ENCODE assay signal across 15 cellular contexts in the genomic region with DNA sequence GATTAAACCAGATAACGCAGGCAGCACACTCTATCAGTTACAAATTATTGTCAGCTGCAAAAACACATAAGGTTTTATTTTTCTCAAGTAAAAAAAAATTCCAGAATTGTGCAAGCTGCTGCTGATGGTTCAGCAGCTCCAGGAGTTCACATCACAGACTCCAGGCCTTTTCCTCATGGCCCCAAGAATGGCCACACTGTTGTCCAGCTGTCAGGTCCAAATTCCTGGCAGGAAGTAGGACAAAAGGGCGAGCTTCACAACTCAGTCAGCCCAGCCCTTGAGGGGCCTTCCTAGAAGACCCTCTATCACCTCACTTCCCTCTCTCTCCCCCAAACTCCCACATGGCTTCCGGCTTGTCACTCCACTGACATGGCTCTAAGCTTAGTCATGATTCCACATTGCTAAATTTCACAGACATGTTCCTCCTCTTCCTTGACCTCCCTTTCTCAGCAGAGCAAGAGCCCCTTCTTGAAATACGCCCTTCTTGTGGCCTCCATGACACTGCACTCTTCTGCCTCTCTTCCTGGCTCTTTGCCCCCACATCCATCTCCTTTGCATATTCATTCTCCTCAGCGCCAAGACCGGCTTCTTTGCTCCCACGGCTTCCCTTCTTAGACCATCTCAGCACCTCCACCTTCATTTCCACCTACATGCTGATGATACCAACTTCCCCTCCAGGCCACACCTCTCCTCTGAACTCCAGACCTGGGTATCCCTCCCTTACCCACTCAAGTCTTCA. TPM values are rescaled to one million over a fixed set of nuclear protein-coding genes. Genes with fewer than 3 reads are reported as not detected.
DNase-seq lines count a peak whose midpoint lies in the region; ATAC-seq, FAIRE-seq and TF ChIP-seq lines count a peak whose summit lies in the region.
"Had no signal": no experiment of that assay in that cellular context is flagged by ENCODE, and none has a peak within 500 bp of the region (broad histone marks: within the 10 kb centered on the region; RNA-seq: fewer than 3 reads in every experiment).

No MANE protein-coding gene starts in this region.

- H3K18ac ChIP-seq in mesenchymal stem cell (ENCODE audit: low read depth in 1 of 2, low read length in 2 of 2) = peak overlapping the region in 1 of 2 experiments; percentile 47

- no peaks in the 10 kb centered on the region for H3K79me2 ChIP-seq in endothelial cell of umbilical vein (ENCODE audit: control insufficient read depth, insufficient read depth, low read length)

- TF ChIP-seq CTCF in endothelial cell of umbilical vein (IDR thresholded peaks at IDR 0.05; ENCODE audit: extremely low read depth in 1 of 2, insufficient read depth in 1 of 2, low read depth in 1 of 2, low read length in 2 of 2) = no peak
- TF ChIP-seq CTCF in uterus (IDR thresholded peaks at IDR 0.05) = no peak
- TF ChIP-seq CTCF in transverse colon (IDR thresholded peaks at IDR 0.05) = no peak

- ATAC-seq in GM19455 (IDR thresholded peaks at IDR 0.05; ENCODE audit: unreplicated experiment) = no peak
- ATAC-seq in HG02938 (IDR thresholded peaks at IDR 0.05; ENCODE audit: unreplicated experiment) = no peak
- ATAC-seq: stimulated activated naive CD8-positive, alpha-beta T cell treated with anti-CD3 and anti-CD28 coated beads, Interleukin-15, Interleukin-2, amounts not matched to agents 100 U/mL and 50 U/mL, for 24 hours had no signal

- no peak overlapping the region for H2BK12ac ChIP-seq in mesenchymal stem cell (ENCODE audit: low read length in 2 of 2)

- BruUV-seq in endothelial cell of umbilical vein (replicated peaks; lab: Mats Ljungman, UMichigan) = no TSS peak

- no peak overlapping the region for H2AK5ac ChIP-seq in mesenchymal stem cell (ENCODE audit: low read length, severe bottlenecking)

- no peaks in the 10 kb centered on the region for H3K9me3 ChIP-seq in endothelial cell of umbilical vein (replicated peaks; ENCODE audit: control insufficient read depth, insufficient read depth, low read length)
- no peaks in the 10 kb centered on the region for H3K9me3 ChIP-seq in mesenchymal stem cell (ENCODE audit: control insufficient read depth, low read length)
- H3K9me3 ChIP-seq in uterus = no peaks in the 10 kb centered on the region
- H3K9me3 ChIP-seq in transverse colon = no peaks in the 10 kb centered on the region

- no peak overlapping the region for H4K91ac ChIP-seq in mesenchymal stem cell (ENCODE audit: low read length)

- H2AFZ ChIP-seq in endothelial cell of umbilical vein (ENCODE audit: low read depth, low read length) (peak overlapping the region; percentile 11), mesenchymal stem cell (ENCODE audit: low read depth, low read length) (no peak overlapping the region)

- H3K79me1 ChIP-seq in mesenchymal stem cell (replicated peaks; ENCODE audit: low read length, poor library complexity, severe bottlenecking) = no peaks in the 10 kb centered on the region

- no peak for TF ChIP-seq EP300 in transverse colon (IDR thresholded peaks at IDR 0.05; ENCODE audit: low read depth)

- no peak overlapping the region for H3K4ac ChIP-seq in mesenchymal stem cell (ENCODE audit: low read depth in 1 of 2, low read length in 2 of 2)

- intact Hi-C loops in endothelial cell of umbilical vein (cut with micrococcal nuclease) (no loop called here), uterus (cut with DNase I; ENCODE audit: low total_unique reads) (no loop called here), transverse colon (cut with DNase I; ENCODE audit: low total_unique reads) (no loop called here)

- no peak overlapping the region for H2BK15ac ChIP-seq in mesenchymal stem cell (ENCODE audit: low read depth, poor library complexity, severe bottlenecking)

- H3K36me3 ChIP-seq in endothelial cell of umbilical vein (ENCODE audit: control insufficient read depth in 2 of 2, extremely low read depth in 1 of 2, insufficient read depth in 2 of 2, low read length in 2 of 2) = no peaks in the 10 kb centered on the region
- no peaks in the 10 kb centered on the region for H3K36me3 ChIP-seq in mesenchymal stem cell (ENCODE audit: control insufficient read depth in 1 of 2, insufficient read depth in 2 of 2, low read depth in 1 of 2, low read length in 2 of 2)
- H3K36me3 ChIP-seq in uterus = no peaks in the 10 kb centered on the region
- no peaks in the 10 kb centered on the region for H3K36me3 ChIP-seq in transverse colon

- no peak overlapping the region for H3K14ac ChIP-seq in mesenchymal stem cell (ENCODE audit: low read length in 2 of 2)

- DNase-seq in LHCN-M2 (ENCODE audit: low read depth) (peak; percentile 53), endothelial cell of umbilical vein (ENCODE audit: low read depth, low spot score) (no peak), mesenchymal stem cell (peak; percentile 47), uterus (peak; percentile 32 to 39), transverse colon (no peak)
- DNase-seq: activated CD4-positive, alpha-beta T cell treated with anti-CD3 and anti-CD28 coated beads for 48 hours; activated T-cell treated with anti-CD3 and anti-CD28 coated beads for 4 hours; effector CD4-positive, alpha-beta T cell; immature natural killer cell; stimulated activated naive CD8-positive, alpha-beta T cell treated with anti-CD3 and anti-CD28 coated beads, Interleukin-15, Interleukin-2, amounts not matched to agents 100 U/mL and 50 U/mL, for 24 hours; T-helper 9 cell had no signal

- no peak overlapping the region for H3K4me2 ChIP-seq in endothelial cell of umbilical vein (ENCODE audit: insufficient read depth, low read length)
- no peak overlapping the region for H3K4me2 ChIP-seq in mesenchymal stem cell (ENCODE audit: low read length, poor library complexity, severe bottlenecking)

- no peaks in the 10 kb centered on the region for H3K27me3 ChIP-seq in endothelial cell of umbilical vein (ENCODE audit: control insufficient read depth in 2 of 2, insufficient read depth in 2 of 2, low read length in 2 of 2)
- no peaks in the 10 kb centered on the region for H3K27me3 ChIP-seq in mesenchymal stem cell (ENCODE audit: control insufficient read depth in 1 of 2, insufficient read depth in 1 of 2, low read length in 2 of 2)
- no peaks in the 10 kb centered on the region for H3K27me3 ChIP-seq in uterus
- H3K27me3 ChIP-seq in transverse colon = no peaks in the 10 kb centered on the region

- H2BK120ac ChIP-seq in mesenchymal stem cell (ENCODE audit: low read depth, low read length) = no peak overlapping the region

- no peaks in the 10 kb centered on the region for H3K9me1 ChIP-seq in endothelial cell of umbilical vein (replicated peaks; ENCODE audit: control insufficient read depth, extremely low read depth, insufficient read depth, low read length)

- no peak for TF ChIP-seq POLR2A in endothelial cell of umbilical vein (IDR thresholded peaks at IDR 0.05; ENCODE audit: low read depth, low read length)
- no peak for TF ChIP-seq POLR2A in uterus (IDR thresholded peaks at IDR 0.05)
- no peak for TF ChIP-seq POLR2A in transverse colon (IDR thresholded peaks at IDR 0.05)

- in situ Hi-C loops in transverse colon (cut with MboI; ENCODE audit: low pct_ligation_motif_present in 1 of 4, low pct_unique_long_range_greater_than_20kb in 1 of 4, low sequenced_read_pairs in 3 of 4) = loop anchor here in 1 of 4 donors (10.0 kb wide), 1 partner anchor 158 kb away; no protein-coding TSS in a partner anchor

- POLR2A ChIA-PET in endothelial cell of umbilical vein (lab: Charles Lee) = no interaction called here

- FAIRE-seq in endothelial cell of umbilical vein (lab: Jason Lieb, UNC) = no peak
- FAIRE-seq: bronchial epithelial cell, small intestine had no signal

- no peak overlapping the region for H3K27ac ChIP-seq in endothelial cell of umbilical vein (ENCODE audit: insufficient read depth, low read depth, low read length)
- no peak overlapping the region for H3K27ac ChIP-seq in mesenchymal stem cell (ENCODE audit: low read length, poor library complexity, severe bottlenecking)
- peak overlapping the region; percentile 18 to 66 for H3K27ac ChIP-seq in uterus
- peak overlapping the region in 1 of 4 donors; percentile 30 for H3K27ac ChIP-seq in transverse colon

- no peak overlapping the region for H2BK5ac ChIP-seq in mesenchymal stem cell (ENCODE audit: low read depth, low read length, poor library complexity, severe bottlenecking)

- CTCF ChIA-PET in endothelial cell of umbilical vein (lab: Charles Lee) = interaction anchor here (1.0 to 4.0 kb wide), 11 partner anchors 14 to 592 kb away, joined by 3 to 78 read pairs (median 4); no protein-coding TSS in a partner anchor

- H4K8ac ChIP-seq in mesenchymal stem cell (ENCODE audit: low read length) = no peak overlapping the region

- WGBS in mesenchymal stem cell = 84% methylated on average over 7 of the region's 7 CpGs
- WGBS in transverse colon (ENCODE audit: low coverage in 1 of 2), 2 donors = 85 to 89% methylated on average over 6 to 7 of the region's 7 CpGs

- H3K4me3 ChIP-seq in endothelial cell of umbilical vein (replicated peaks in 1 of 3; ENCODE audit: insufficient read depth in 1 of 3, low read depth in 1 of 3, low read length in 3 of 3) (no peak overlapping the region), mesenchymal stem cell (ENCODE audit: insufficient read depth in 1 of 2, low read depth in 1 of 2, low read length in 2 of 2) (peak overlapping the region in 1 of 2 experiments; percentile 59), uterus (no peak overlapping the region), transverse colon (no peak overlapping the region)

- H3K23ac ChIP-seq in mesenchymal stem cell (ENCODE audit: low read length in 2 of 2) = no peak overlapping the region

- H4K20me1 ChIP-seq in endothelial cell of umbilical vein (replicated peaks; ENCODE audit: control insufficient read depth, extremely low read depth, insufficient read depth, low read length) = no peaks in the 10 kb centered on the region

- no peak overlapping the region for H3K9ac ChIP-seq in endothelial cell of umbilical vein (replicated peaks; ENCODE audit: extremely low read depth, insufficient read depth, low read length)
- peak overlapping the region; percentile 64 for H3K9ac ChIP-seq in mesenchymal stem cell (ENCODE audit: low read length)

- peaks cover 5% of the 10 kb centered on the region for H3K4me1 ChIP-seq in endothelial cell of umbilical vein (ENCODE audit: control insufficient read depth, extremely low read depth, insufficient read depth, low read length)
- H3K4me1 ChIP-seq in mesenchymal stem cell (ENCODE audit: control insufficient read depth, insufficient read depth, low read depth, low read length) = no peaks in the 10 kb centered on the region
- H3K4me1 ChIP-seq in uterus = peaks cover 0 to 7% of the 10 kb centered on the region in 2 donors
- peaks cover 0 to 21% (median 1%) of the 10 kb centered on the region in 4 donors for H3K4me1 ChIP-seq in transverse colon

- dilution Hi-C loops in endothelial cell of umbilical vein (cut with MboI; ENCODE audit: extremely low pct_ligation_motif_present, low sequenced_read_pairs) = no loop called here

RNA-seq across cellular contexts. Expression of a gene that starts 27.4 kb away (rescaled TPM):
- 9.6 and 14.8 TPM in 2 replicates for total RNA-seq in LHCN-M2 (2014; rRNA removed)
- 10.6 TPM for polyA plus RNA-seq in LHCN-M2 (2012)
- 20.0 and 30.2 TPM in 2 replicates for total RNA-seq in endothelial cell of umbilical vein
- polyA plus RNA-seq in endothelial cell of umbilical vein = 22.9 and 25.9 TPM in 2 replicates
- 31.8 and 39.0 TPM in 2 replicates for polyA plus RNA-seq in endothelial cell of umbilical vein (2011; cell fraction: cytosol; rRNA removed)
- polyA plus RNA-seq in endothelial cell of umbilical vein (2011; cell fraction: nucleus; rRNA removed) = 19.9 and 20.4 TPM in 2 replicates
- 70.9 and 71.0 TPM in 2 replicates for polyA plus RNA-seq in endothelial cell of umbilical vein (2012)
- polyA minus RNA-seq in endothelial cell of umbilical vein = 31.3 and 47.8 TPM in 2 replicates
- polyA minus RNA-seq in endothelial cell of umbilical vein (2011; cell fraction: cytosol; rRNA and poly(A)+ RNA removed) = 10.9 TPM
- 16.4 and 32.0 TPM in 2 replicates for polyA minus RNA-seq in endothelial cell of umbilical vein (2011; cell fraction: nucleus; rRNA and poly(A)+ RNA removed)
- 3.3 TPM for polyA plus RNA-seq in mesenchymal stem cell (2013, experiment 1 of 2)
- polyA plus RNA-seq in mesenchymal stem cell (2013, experiment 2 of 2) = 3.7 TPM
- total RNA-seq in uterus = 10 to 100 TPM in 1 of 4 donors, 1 to 10 TPM in 2, under 1 TPM in 1; 0.51 to 41.8 (median 5.5) TPM
- 10 to 100 TPM; 15.4 to 75.2 (median 18.3) TPM for total RNA-seq in transverse colon

Comparison
In these comparisons a context has a peak if more than half of its experiments do, and no peak if none do; other contexts are left out.
1. DNase-seq: peak in LHCN-M2 (single experiment), mesenchymal stem cell (single experiment) and uterus (2 of 2); none in endothelial cell of umbilical vein (single experiment) and transverse colon (single experiment).
2. H3K27ac ChIP-seq: peak in uterus (2 of 2); none in endothelial cell of umbilical vein (single experiment) and mesenchymal stem cell (single experiment).